In the genomic region with DNA sequence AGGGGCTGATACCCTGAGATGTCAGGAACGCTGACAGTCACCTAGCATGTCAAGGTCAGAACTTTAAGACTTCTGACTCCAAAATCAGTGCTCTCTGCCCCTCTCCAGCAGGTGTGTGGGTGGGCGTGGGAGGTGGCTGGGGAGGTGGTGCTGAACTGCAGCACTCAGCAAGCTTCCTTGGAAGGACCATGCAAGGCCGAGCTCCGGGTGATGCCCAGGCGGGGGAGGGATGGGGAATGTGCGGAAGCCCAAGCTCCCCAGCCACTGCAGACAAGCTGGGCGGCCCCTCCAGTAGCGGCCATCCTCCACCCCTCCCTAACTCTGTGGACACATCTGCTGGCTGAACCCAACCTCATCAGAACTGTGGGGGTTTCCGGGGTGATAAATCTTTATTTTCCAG, we compare ENCODE assay signal across 31 cellular contexts.
"Had no signal": no experiment of that assay in that cellular context is flagged by ENCODE, and none has a peak within 500 bp of the region (broad histone marks: within the 10 kb centered on the region; RNA-seq: fewer than 3 reads in every experiment).

No MANE protein-coding gene starts in this region.

- H3K4me3 Mint-ChIP-seq: mesothelial cell of epicardium; naive thymus-derived CD4-positive, alpha-beta T cell; natural killer cell treated with Interleukin-12 subunit alpha and Interleukin-12 subunit beta and Interleukin-15 and Interleukin-18, amount 100 ng/mL, for 72 hours; neural crest cell; stimulated activated memory B cell treated with anti-CD40 and anti-IgM and Interleukin-4, amounts not matched to agents 10 μg/mL and 1 μg/mL and 100 μg/mL, for 72 hours; stimulated activated naive CD8-positive, alpha-beta T cell treated with anti-CD3 and anti-CD28 coated beads, Interleukin-15, amount 100 ng/mL, for 72 hours; type B pancreatic cell had no signal

- H3K9me3 Mint-ChIP-seq: mesothelial cell of epicardium; naive thymus-derived CD4-positive, alpha-beta T cell; natural killer cell treated with Interleukin-12 subunit alpha and Interleukin-12 subunit beta and Interleukin-15 and Interleukin-18, amount 100 ng/mL, for 72 hours; neural crest cell; stimulated activated memory B cell treated with anti-CD40 and anti-IgM and Interleukin-4, amounts not matched to agents 10 μg/mL and 1 μg/mL and 100 μg/mL, for 72 hours; stimulated activated naive CD8-positive, alpha-beta T cell treated with anti-CD3 and anti-CD28 coated beads, Interleukin-15, amount 100 ng/mL, for 72 hours; type B pancreatic cell had no signal

- H3K27ac Mint-ChIP-seq: mesothelial cell of epicardium; naive thymus-derived CD4-positive, alpha-beta T cell; natural killer cell treated with Interleukin-12 subunit alpha and Interleukin-12 subunit beta and Interleukin-15 and Interleukin-18, amount 100 ng/mL, for 72 hours; stimulated activated memory B cell treated with anti-CD40 and anti-IgM and Interleukin-4, amounts not matched to agents 10 μg/mL and 1 μg/mL and 100 μg/mL, for 72 hours; type B pancreatic cell had no signal

- H3K36me3 Mint-ChIP-seq: mesothelial cell of epicardium; naive thymus-derived CD4-positive, alpha-beta T cell; natural killer cell treated with Interleukin-12 subunit alpha and Interleukin-12 subunit beta and Interleukin-15 and Interleukin-18, amount 100 ng/mL, for 72 hours; stimulated activated memory B cell treated with anti-CD40 and anti-IgM and Interleukin-4, amounts not matched to agents 10 μg/mL and 1 μg/mL and 100 μg/mL, for 72 hours; type B pancreatic cell had no signal

- H3K36me3 ChIP-seq: heart left ventricle, left lung, lower lobe of right lung, pancreas, prostate gland, sigmoid colon, tibial nerve, uterus had no signal

- ATAC-seq: heart left ventricle; left cardiac atrium; left lung; lower lobe of right lung; naive thymus-derived CD4-positive, alpha-beta T cell; natural killer cell treated with Interleukin-12 subunit alpha and Interleukin-12 subunit beta and Interleukin-15 and Interleukin-18, amount 100 ng/mL, for 72 hours; pancreas; right cardiac atrium; stimulated activated memory B cell treated with anti-CD40 and anti-IgM and Interleukin-4, amounts not matched to agents 10 μg/mL and 1 μg/mL and 100 μg/mL, for 72 hours; stimulated activated naive CD8-positive, alpha-beta T cell treated with anti-CD3 and anti-CD28 coated beads, Interleukin-15, amount 100 ng/mL, for 72 hours had no signal

- H3K9me3 ChIP-seq: heart left ventricle, left lung, lower lobe of right lung, pancreas, prostate gland, sigmoid colon, tibial nerve, uterus had no signal

- H3K27ac ChIP-seq: heart left ventricle, hepatocyte, left lung, lower lobe of right lung, pancreas, prostate gland, sigmoid colon, tibial nerve, uterus had no signal

- H3K4me1 Mint-ChIP-seq: mesothelial cell of epicardium, neural crest cell had no signal

- H3K27me3 ChIP-seq: hepatocyte, left lung, pancreas, sigmoid colon, tibial nerve, uterus had no signal

- H3K4me3 ChIP-seq: heart left ventricle, hepatocyte, left lung, lower lobe of right lung, pancreas, prostate gland, sigmoid colon, tibial nerve, uterus had no signal

- H3K4me1 ChIP-seq: pancreas, prostate gland, uterus had no signal

- DNase-seq: glutamatergic neuron; heart left ventricle; kidney glomerular epithelial cell; left cardiac atrium; left lung; lower lobe of right lung; mammary epithelial cell; mesenchymal stem cell; naive thymus-derived CD4-positive, alpha-beta T cell; nucleus accumbens; pancreas; retina; right cardiac atrium; sigmoid colon; small intestine; stimulated activated CD4-positive, alpha-beta T cell treated with anti-CD3 and anti-CD28 coated beads, Interleukin-1b, Interleukin-23, amount 100 ng/mL, for 48 hours; stimulated activated CD4-positive, alpha-beta T cell treated with anti-CD3 and anti-CD28 coated beads, Interleukin-2, amount 100 ng/mL, for 48 hours; stimulated activated CD4-positive, alpha-beta T cell treated with anti-CD3 and anti-CD28 coated beads, Interleukin-4, amount 100 ng/mL, for 4 hours; stimulated activated CD8-positive, alpha-beta memory T cell treated with anti-CD3 and anti-CD28 coated beads, Interleukin-4, amount 100 ng/mL, for 48 hours; stimulated activated naive CD4-positive, alpha-beta T cell treated with Interleukin-2 at 50 U/mL for 16 hours; stimulated activated naive CD8-positive, alpha-beta T cell treated with anti-CD3 and anti-CD28 coated beads, Interleukin-15, amount 100 ng/mL, for 72 hours; substantia nigra; uterus had no signal
